Comparison of ENCODE assay signal across 16 cellular contexts in the genomic region with DNA sequence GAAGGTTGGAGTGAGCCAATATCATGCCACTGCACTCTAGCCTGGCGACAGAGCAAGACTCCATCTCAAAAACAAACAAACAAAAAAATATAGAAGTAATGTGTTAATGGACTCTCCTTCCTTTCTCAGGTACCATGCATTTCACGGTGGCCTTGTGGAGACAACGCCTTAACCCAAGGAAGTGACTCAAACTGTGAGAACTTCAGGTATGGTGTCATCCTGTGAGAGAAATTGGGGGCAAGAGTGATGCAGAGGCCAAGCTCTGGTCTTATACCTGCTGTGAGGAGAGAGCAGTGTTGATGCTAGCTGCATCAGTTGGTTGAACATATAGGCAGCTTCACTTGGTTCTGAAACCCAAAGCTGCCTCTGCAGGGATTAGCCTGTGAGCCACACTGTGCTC. TPM values are rescaled to one million over a fixed set of nuclear protein-coding genes. Genes with fewer than 3 reads are reported as not detected.
DNase-seq lines count a peak whose midpoint lies in the region; ATAC-seq, FAIRE-seq and TF ChIP-seq lines count a peak whose summit lies in the region.
"Had no signal": no experiment of that assay in that cellular context is flagged by ENCODE, and none has a peak within 500 bp of the region (broad histone marks: within the 10 kb centered on the region; RNA-seq: fewer than 3 reads in every experiment).

No MANE protein-coding gene starts in this region.

- H3K4me3 Mint-ChIP-seq in T-helper 1 cell treated with Interleukin-12 subunit alpha and Interleukin-12 subunit beta and Interleukin-4 antibody, amounts not matched to agents 30 μg/mL and 1 μg/mL, for 36 hours = peak overlapping the region; percentile 5
- peak overlapping the region; percentile 47 for H3K4me3 Mint-ChIP-seq in central memory CD8-positive, alpha-beta T cell
- no peak overlapping the region for H3K4me3 Mint-ChIP-seq in progenitor cell of endocrine pancreas (ENCODE audit: low read depth)

- no peak for FAIRE-seq in RCC 7860 (lab: Jason Lieb, UNC)

- TF ChIP-seq CTCF in progenitor cell of endocrine pancreas (IDR thresholded peaks at IDR 0.05; ENCODE audit: unreplicated experiment) = no peak

- H3K9me3 Mint-ChIP-seq in T-helper 1 cell treated with Interleukin-12 subunit alpha and Interleukin-12 subunit beta and Interleukin-4 antibody, amounts not matched to agents 30 μg/mL and 1 μg/mL, for 36 hours = no peaks in the 10 kb centered on the region
- H3K9me3 Mint-ChIP-seq in central memory CD8-positive, alpha-beta T cell = no peaks in the 10 kb centered on the region
- H3K9me3 Mint-ChIP-seq in progenitor cell of endocrine pancreas (ENCODE audit: low read depth) = no peaks in the 10 kb centered on the region

- H3K4me1 Mint-ChIP-seq in T-helper 1 cell treated with Interleukin-12 subunit alpha and Interleukin-12 subunit beta and Interleukin-4 antibody, amounts not matched to agents 30 μg/mL and 1 μg/mL, for 36 hours (ENCODE audit: low read depth) = peaks cover 44% of the 10 kb centered on the region
- H3K4me1 Mint-ChIP-seq in central memory CD8-positive, alpha-beta T cell = peaks cover 53% of the 10 kb centered on the region
- H3K4me1 Mint-ChIP-seq in progenitor cell of endocrine pancreas (ENCODE audit: low read depth) = peaks cover 27% of the 10 kb centered on the region

- DNase-seq in activated gamma-delta T cell treated with Interleukin-2 at 50 U/mL for 16 hours (peak; percentile 32), activated gamma-delta T cell (lab: John Stamatoyannopoulos, UW) (no peak), progenitor cell of endocrine pancreas (ENCODE audit: low spot score, unreplicated experiment) (no peak), RCC 7860 (ENCODE audit: low spot score) (no peak)
- DNase-seq in central memory CD8-positive, alpha-beta T cell (ENCODE audit: low spot score in 2 of 2) = peak in 1 of 2 donors; percentile 10
- no peak for DNase-seq in stimulated activated CD4-positive, alpha-beta T cell treated with anti-CD3 and anti-CD28 coated beads, Interleukin-4, amount 100 ng/mL, for 1 hour
- DNase-seq: activated CD4-positive, CD25-positive, alpha-beta regulatory T cell; HCEC 1CT; left ventricle myocardium superior; NCI-H2081; NCI-H526; Peyer's patch; stimulated activated CD4-positive, alpha-beta T cell treated with anti-CD3 and anti-CD28 coated beads, Interleukin-12 subunit alpha, Interleukin-12 subunit beta, amount 100 ng/mL, for 4 hours; substantia nigra had no signal

- H3K27me3 Mint-ChIP-seq in T-helper 1 cell treated with Interleukin-12 subunit alpha and Interleukin-12 subunit beta and Interleukin-4 antibody, amounts not matched to agents 30 μg/mL and 1 μg/mL, for 36 hours (ENCODE audit: low read depth) = no peaks in the 10 kb centered on the region
- no peaks in the 10 kb centered on the region for H3K27me3 Mint-ChIP-seq in central memory CD8-positive, alpha-beta T cell
- H3K27me3 Mint-ChIP-seq in progenitor cell of endocrine pancreas = no peaks in the 10 kb centered on the region

- peak overlapping the region; percentile 79 for H3K27ac Mint-ChIP-seq in T-helper 1 cell treated with Interleukin-12 subunit alpha and Interleukin-12 subunit beta and Interleukin-4 antibody, amounts not matched to agents 30 μg/mL and 1 μg/mL, for 36 hours
- peak overlapping the region; percentile 54 for H3K27ac Mint-ChIP-seq in central memory CD8-positive, alpha-beta T cell (ENCODE audit: low read depth)
- H3K27ac Mint-ChIP-seq in progenitor cell of endocrine pancreas = peak overlapping the region; percentile 35

- peak; percentile 77 for ATAC-seq in central memory CD8-positive, alpha-beta T cell (replicated peaks; ENCODE audit: extremely low read depth, poor library complexity, severe bottlenecking)
- ATAC-seq in HG03521 (IDR thresholded peaks at IDR 0.05; ENCODE audit: unreplicated experiment) = no peak
- ATAC-seq: left ventricle myocardium superior had no signal

- H3K36me3 Mint-ChIP-seq in T-helper 1 cell treated with Interleukin-12 subunit alpha and Interleukin-12 subunit beta and Interleukin-4 antibody, amounts not matched to agents 30 μg/mL and 1 μg/mL, for 36 hours (ENCODE audit: low read depth) = peaks cover 35% of the 10 kb centered on the region
- peaks cover 52% of the 10 kb centered on the region for H3K36me3 Mint-ChIP-seq in central memory CD8-positive, alpha-beta T cell (ENCODE audit: insufficient read depth)
- peaks cover 37% of the 10 kb centered on the region for H3K36me3 Mint-ChIP-seq in progenitor cell of endocrine pancreas (ENCODE audit: insufficient read depth)

RNA-seq across cellular contexts. Expression of gene ITCH, which starts 6.2 kb away (rescaled TPM):
- 83.9 and 85.5 TPM in 2 replicates for total RNA-seq in progenitor cell of endocrine pancreas
